In genomic region chr11:122451911-122452310, GRCh38 we compare ENCODE assay signal across 36 cellular contexts.
"Had no signal": no experiment of that assay in that cellular context is flagged by ENCODE, and none has a peak within 500 bp of the region (broad histone marks: within the 10 kb centered on the region; RNA-seq: fewer than 3 reads in every experiment).

No MANE protein-coding gene starts in this region.

- H3K4me3 ChIP-seq: MG63 had no signal

- DNase-seq: Karpas-422, Kasumi-1, MG63, MM.1S, MV-4-11, NCI-H1048, NCI-H1092, NCI-H1092 treated with DMSO at 0.1 percent for 48 hours, NCI-H1105, NCI-H1105 treated with DMSO at 0.1 percent for 48 hours, NCI-H1417, NCI-H1417 treated with DMSO at 0.1 percent for 48 hours, NCI-H1436, NCI-H1436 treated with DMSO at 0.1 percent for 48 hours, NCI-H146, NCI-H1694, NCI-H1694 treated with DMSO at 0.1 percent for 48 hours, NCI-H187, NCI-H187 treated with DMSO at 0.1 percent for 48 hours, NCI-H1930, NCI-H2029, NCI-H2029 treated with DMSO at 0.1 percent for 48 hours, NCI-H2081, NCI-H2081 treated with DMSO at 0.1 percent for 48 hours, NCI-H2107, NCI-H2171, NCI-H2171 treated with DMSO at 0.1 percent for 48 hours, NCI-H2227 treated with DMSO at 0.1 percent for 48 hours, NCI-H226, NCI-H345, NCI-H446, NCI-H446 treated with DMSO at 0.1 percent for 48 hours, NCI-H510A, NCI-H510A treated with DMSO at 0.1 percent for 48 hours, NCI-H524, NCI-H524 treated with DMSO at 0.1 percent for 48 hours had no signal

- H3K9me3 ChIP-seq: MG63 had no signal

- H3K27me3 ChIP-seq: MG63 had no signal

- H3K36me3 ChIP-seq: MG63 had no signal
